20 cellular contexts compared by ENCODE assay signal in the genomic region with DNA sequence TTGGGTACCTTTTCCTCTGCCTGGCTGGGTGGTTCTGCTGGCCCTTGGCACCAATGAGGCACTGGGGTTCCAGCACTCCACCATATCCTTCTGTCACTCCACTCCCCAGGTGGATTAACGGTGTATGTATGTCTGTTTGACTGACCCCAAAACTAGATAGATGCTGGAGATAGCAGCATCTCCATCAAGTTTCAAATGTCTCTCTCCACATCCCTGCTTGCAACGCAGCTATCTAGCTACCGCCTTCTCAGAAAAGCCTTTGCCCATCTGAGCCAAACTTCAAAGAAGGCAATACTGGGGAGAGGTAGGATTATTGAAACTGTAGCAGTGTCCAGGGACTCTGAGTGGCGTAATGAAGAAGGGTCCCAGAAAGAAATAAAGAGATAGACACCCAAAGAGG.
DNase-seq lines count a peak whose midpoint lies in the region; ATAC-seq, FAIRE-seq and TF ChIP-seq lines count a peak whose summit lies in the region.
"Had no signal": no experiment of that assay in that cellular context is flagged by ENCODE, and none has a peak within 500 bp of the region (broad histone marks: within the 10 kb centered on the region; RNA-seq: fewer than 3 reads in every experiment).

No MANE protein-coding gene starts in this region.

- H3K4me2 ChIP-seq in KMS-11 = no peak overlapping the region
- H3K4me2 ChIP-seq in endothelial cell of umbilical vein (ENCODE audit: insufficient read depth, low read length) = no peak overlapping the region
- H3K4me2 ChIP-seq: BLaER1, PC-9 had no signal

- no peaks in the 10 kb centered on the region for H3K9me3 ChIP-seq in endothelial cell of umbilical vein (replicated peaks; ENCODE audit: control insufficient read depth, insufficient read depth, low read length)
- H3K9me3 ChIP-seq: MG63, SJSA1 had no signal

- DNase-seq in endothelial cell of umbilical vein (ENCODE audit: low read depth, low spot score) (no peak), anterior cingulate cortex (lab: John Stamatoyannopoulos, UW) (no peak)
- DNase-seq in stimulated activated CD4-positive, alpha-beta T cell treated with anti-CD3 and anti-CD28 coated beads, Interleukin-4, amount 100 ng/mL, for 4 hours = no peak
- DNase-seq: CD4-positive, alpha-beta T cell; COR-L47; DMS53; MG63; NCI-H2029; NCI-H446 treated with DMSO at 0.1 percent for 48 hours; PC-9 had no signal

- peak overlapping the region; percentile 95 to 100 (median 99) for H3K27ac Mint-ChIP-seq in brain
- H3K27ac Mint-ChIP-seq: CD4-positive, alpha-beta T cell had no signal

- peaks cover 2% of the 10 kb centered on the region for H3K36me3 Mint-ChIP-seq in brain

- H3K9ac ChIP-seq in KMS-11 = no peak overlapping the region
- H3K9ac ChIP-seq in endothelial cell of umbilical vein (replicated peaks; ENCODE audit: extremely low read depth, insufficient read depth, low read length) = no peak overlapping the region
- H3K9ac ChIP-seq: BLaER1 had no signal

- BruUV-seq in endothelial cell of umbilical vein (replicated peaks; lab: Mats Ljungman, UMichigan) = no TSS peak

- H3K36me3 ChIP-seq in KMS-11 (ENCODE audit: insufficient read depth) (no peaks in the 10 kb centered on the region), endothelial cell of umbilical vein (ENCODE audit: control insufficient read depth in 2 of 2, extremely low read depth in 1 of 2, insufficient read depth in 2 of 2, low read length in 2 of 2) (no peaks in the 10 kb centered on the region)
- H3K36me3 ChIP-seq: BLaER1, MG63, SJSA1 had no signal

- CTCF ChIA-PET in endothelial cell of umbilical vein (lab: Charles Lee) = interaction anchor here (1.4 to 8.0 kb wide), 4 partner anchors 9 to 47 kb away, joined by 3 to 111 read pairs (median 20); no protein-coding TSS in a partner anchor

- H2AFZ ChIP-seq in KMS-11 (ENCODE audit: low read depth) = no peak overlapping the region
- H2AFZ ChIP-seq in endothelial cell of umbilical vein (ENCODE audit: low read depth, low read length) = no peak overlapping the region
- H2AFZ ChIP-seq: PC-9 had no signal

- H3K4me1 Mint-ChIP-seq in brain = peaks cover 84% of the 10 kb centered on the region

- H3K4me3 Mint-ChIP-seq in brain = peak overlapping the region; percentile 49 to 96 (median 87)
- H3K4me3 Mint-ChIP-seq: CD4-positive, alpha-beta T cell had no signal

- H3K27me3 ChIP-seq in KMS-11 (ENCODE audit: insufficient read depth, low read depth) (peaks cover 100% of the 10 kb centered on the region), endothelial cell of umbilical vein (ENCODE audit: control insufficient read depth in 2 of 2, insufficient read depth in 2 of 2, low read length in 2 of 2) (peaks cover 92 to 95% of the 10 kb centered on the region in 2 experiments)

- H3K27ac ChIP-seq in KMS-11 (no peak overlapping the region), endothelial cell of umbilical vein (ENCODE audit: insufficient read depth, low read depth, low read length) (no peak overlapping the region), temporal lobe (ENCODE audit: low read depth, low read length) (peak overlapping the region; percentile 44)
- H3K27ac ChIP-seq: BLaER1, PC-9, SJSA1 had no signal

- FAIRE-seq in endothelial cell of umbilical vein (lab: Jason Lieb, UNC) = no peak
- FAIRE-seq: A204.1, G401.6 had no signal

- intact Hi-C loops in endothelial cell of umbilical vein (cut with micrococcal nuclease) = no loop called here

- dilution Hi-C loops in endothelial cell of umbilical vein (cut with MboI; ENCODE audit: extremely low pct_ligation_motif_present, low sequenced_read_pairs) = no loop called here

- no peaks in the 10 kb centered on the region for H3K4me1 ChIP-seq in KMS-11 (ENCODE audit: low read depth, poor library complexity, severe bottlenecking)
- peaks cover 4% of the 10 kb centered on the region for H3K4me1 ChIP-seq in endothelial cell of umbilical vein (ENCODE audit: control insufficient read depth, extremely low read depth, insufficient read depth, low read length)

- TF ChIP-seq CTCF in KMS-11 (conservative IDR thresholded peaks at IDR 0.05; ENCODE audit: low read depth, low read length) (no peak), brain (conservative IDR thresholded peaks at IDR 0.05) (no peak), endothelial cell of umbilical vein (IDR thresholded peaks at IDR 0.05; ENCODE audit: extremely low read depth in 1 of 2, insufficient read depth in 1 of 2, low read depth in 1 of 2, low read length in 2 of 2) (no peak)

- H3K9me3 Mint-ChIP-seq in brain = peaks cover 0 to 11% (median 3%) of the 10 kb centered on the region in 5 experiments
- H3K9me3 Mint-ChIP-seq: CD4-positive, alpha-beta T cell had no signal

- no peaks in the 10 kb centered on the region for H4K20me1 ChIP-seq in KMS-11 (ENCODE audit: insufficient read depth)
- H4K20me1 ChIP-seq in endothelial cell of umbilical vein (replicated peaks; ENCODE audit: control insufficient read depth, extremely low read depth, insufficient read depth, low read length) = no peaks in the 10 kb centered on the region

- no peaks in the 10 kb centered on the region for H3K9me1 ChIP-seq in endothelial cell of umbilical vein (replicated peaks; ENCODE audit: control insufficient read depth, extremely low read depth, insufficient read depth, low read length)

- no peak for TF ChIP-seq POLR2A in endothelial cell of umbilical vein (IDR thresholded peaks at IDR 0.05; ENCODE audit: low read depth, low read length)

- H3K27me3 Mint-ChIP-seq in brain = peaks cover 59% of the 10 kb centered on the region

- ATAC-seq in HG03135 (IDR thresholded peaks at IDR 0.05; ENCODE audit: unreplicated experiment) = no peak
- ATAC-seq: K562, Right ventricle myocardium inferior had no signal

- POLR2A ChIA-PET in endothelial cell of umbilical vein (lab: Charles Lee) = no interaction called here

- H3K4me3 ChIP-seq in KMS-11 (IDR thresholded peaks at IDR 0.05; ENCODE audit: insufficient read depth, low read depth, low read length) (peak overlapping the region; percentile 40), endothelial cell of umbilical vein (replicated peaks in 1 of 3; ENCODE audit: insufficient read depth in 1 of 3, low read depth in 1 of 3, low read length in 3 of 3) (no peak overlapping the region)
- H3K4me3 ChIP-seq: BLaER1, K562, MG63, PC-9, SJSA1 had no signal

- H3K79me2 ChIP-seq in KMS-11 (ENCODE audit: insufficient read depth, low read depth) (no peaks in the 10 kb centered on the region), endothelial cell of umbilical vein (ENCODE audit: control insufficient read depth, insufficient read depth, low read length) (no peaks in the 10 kb centered on the region)

TF ChIP-seq in endothelial cell of umbilical vein, 7 proteins besides CTCF, POLR2A, EP300 and RAD21:
- TF ChIP-seq POLR2AphosphoS5 (IDR thresholded peaks at IDR 0.05; ENCODE audit: insufficient read depth, low read depth, low read length) (no peak), EZH2 (IDR thresholded peaks at IDR 0.05; ENCODE audit: borderline replicate concordance, low read depth, low read length, severe bottlenecking) (peak; percentile 69)
